11 cellular contexts compared by ENCODE assay signal in genomic region chr1:8382051-8382505, GRCh38.
A peak's percentile ranks its signal among the peaks of the same experiment; 100 is the strongest.
DNase-seq lines count a peak whose midpoint lies in the region; ATAC-seq and TF ChIP-seq lines count a peak whose summit lies in the region.
"Had no signal": no experiment of that assay in that cellular context is flagged by ENCODE, and none has a peak within 500 bp of the region (broad histone marks: within the 10 kb centered on the region; RNA-seq: fewer than 3 reads in every experiment).

No MANE protein-coding gene starts in this region.

- H4K20me1 ChIP-seq in hepatocyte (ENCODE audit: insufficient read depth, poor library complexity, severe bottlenecking), result peaks cover 91% of the 10 kb centered on the region

- H3K27ac ChIP-seq in hepatocyte, result peak overlapping the region; percentile 8
- H3K27ac ChIP-seq: SJCRH30 had no signal

- no peak overlapping the region for H3K4me2 ChIP-seq in hepatocyte

- H3K4me3 ChIP-seq in H7 (ENCODE audit: insufficient read depth, low read depth, low read length), result no peak overlapping the region
- peak overlapping the region; percentile 25 for H3K4me3 ChIP-seq in adipocyte (ENCODE audit: low read length)
- H3K4me3 ChIP-seq in hepatocyte, result no peak overlapping the region
- H3K4me3 ChIP-seq: SJCRH30 had no signal

- H3K79me2 ChIP-seq in hepatocyte, result peaks cover 96% of the 10 kb centered on the region

- no peak overlapping the region for H3K4me3 Mint-ChIP-seq in stimulated activated effector memory CD8-positive, alpha-beta T cell treated with anti-CD3 and anti-CD28 coated beads, Interleukin-12 subunit alpha, Interleukin-12 subunit beta, amount 100 ng/mL, for 72 hours

- DNase-seq in H7 (peak; percentile 62), adipocyte (ENCODE audit: low read depth) (no peak), hepatocyte (ENCODE audit: low spot score) (no peak), renal cortical epithelial cell (ENCODE audit: low read depth) (peak; percentile 92), mucosa of gallbladder (ENCODE audit: low spot score) (no peak)
- DNase-seq in activated CD4-positive, CD25-positive, alpha-beta regulatory T cell (lab: John Stamatoyannopoulos, UW), result no peak
- no peak for DNase-seq in stimulated activated effector memory CD8-positive, alpha-beta T cell treated with anti-CD3 and anti-CD28 coated beads, Interleukin-12 subunit alpha, Interleukin-12 subunit beta, amount 100 ng/mL, for 72 hours (ENCODE audit: low spot score in 2 of 2)
- DNase-seq: activated effector memory CD4-positive, alpha-beta T cell treated with anti-CD3 and anti-CD28 coated beads, Interleukin-2, amount 50 U/mL, for 16 hours; SJCRH30; stimulated activated CD4-positive, alpha-beta T cell treated with anti-CD3 and anti-CD28 coated beads, Interleukin-15, amount 100 ng/mL, for 24 hours had no signal

- no peak overlapping the region for H3K27ac Mint-ChIP-seq in stimulated activated effector memory CD8-positive, alpha-beta T cell treated with anti-CD3 and anti-CD28 coated beads, Interleukin-12 subunit alpha, Interleukin-12 subunit beta, amount 100 ng/mL, for 72 hours

- peaks cover 13% of the 10 kb centered on the region for H3K36me3 Mint-ChIP-seq in stimulated activated effector memory CD8-positive, alpha-beta T cell treated with anti-CD3 and anti-CD28 coated beads, Interleukin-12 subunit alpha, Interleukin-12 subunit beta, amount 100 ng/mL, for 72 hours

- peak overlapping the region; percentile 35 for H3K9ac ChIP-seq in adipocyte (ENCODE audit: low read length)

- H3K9me3 Mint-ChIP-seq in stimulated activated effector memory CD8-positive, alpha-beta T cell treated with anti-CD3 and anti-CD28 coated beads, Interleukin-12 subunit alpha, Interleukin-12 subunit beta, amount 100 ng/mL, for 72 hours, result no peaks in the 10 kb centered on the region

- no peaks in the 10 kb centered on the region for H3K27me3 ChIP-seq in H7 (ENCODE audit: control insufficient read depth, insufficient read depth, low read length)
- no peaks in the 10 kb centered on the region for H3K27me3 ChIP-seq in adipocyte (replicated peaks; ENCODE audit: control insufficient read depth, insufficient read depth, low read length)
- H3K27me3 ChIP-seq in hepatocyte, result no peaks in the 10 kb centered on the region
- H3K27me3 ChIP-seq: SJCRH30 had no signal

- H3K4me1 Mint-ChIP-seq in stimulated activated effector memory CD8-positive, alpha-beta T cell treated with anti-CD3 and anti-CD28 coated beads, Interleukin-12 subunit alpha, Interleukin-12 subunit beta, amount 100 ng/mL, for 72 hours, result peaks cover 68% of the 10 kb centered on the region

- H3K9me2 ChIP-seq in hepatocyte (replicated peaks; ENCODE audit: insufficient read depth), result no peaks in the 10 kb centered on the region

- no peak overlapping the region for H2AFZ ChIP-seq in hepatocyte

- no peak for ATAC-seq in GM18867 (IDR thresholded peaks at IDR 0.05; ENCODE audit: unreplicated experiment)
- ATAC-seq in stimulated activated effector memory CD8-positive, alpha-beta T cell treated with anti-CD3 and anti-CD28 coated beads, Interleukin-12 subunit alpha, Interleukin-12 subunit beta, amount 100 ng/mL, for 72 hours, result no peak

- H3K36me3 ChIP-seq in H7 (replicated peaks; ENCODE audit: control insufficient read depth, insufficient read depth, low read length) (no peaks in the 10 kb centered on the region; the same call in 1 of the 2 replicates), adipocyte (ENCODE audit: control insufficient read depth, insufficient read depth, low read length, severe bottlenecking) (peaks cover 60% of the 10 kb centered on the region), hepatocyte (replicated peaks; ENCODE audit: insufficient read depth, low read depth) (no peaks in the 10 kb centered on the region)

- TF ChIP-seq CTCF in hepatocyte (IDR thresholded peaks at IDR 0.05; ENCODE audit: poor library complexity), result no peak

- WGBS in hepatocyte (ENCODE audit: low lambda C conversion rate, missing lambda C conversion rate), result 91% methylated on average over 9 of the region's 9 CpGs

- H3K4me1 ChIP-seq in adipocyte (ENCODE audit: control insufficient read depth, insufficient read depth, low read length) (peaks cover 75% of the 10 kb centered on the region), hepatocyte (ENCODE audit: insufficient read depth) (peaks cover 22% of the 10 kb centered on the region)

- H3K9me3 ChIP-seq in adipocyte (ENCODE audit: control insufficient read depth, low read length) (no peaks in the 10 kb centered on the region), hepatocyte (ENCODE audit: low read depth) (no peaks in the 10 kb centered on the region)
- H3K9me3 ChIP-seq: SJCRH30 had no signal

Comparison
In these comparisons a context has a peak if more than half of its experiments do, and no peak if none do; other contexts are left out.
1. DNase-seq: peak in H7 (single experiment) and renal cortical epithelial cell (single experiment); none in adipocyte (single experiment), hepatocyte (single experiment), mucosa of gallbladder (single experiment), activated CD4-positive, CD25-positive, alpha-beta regulatory T cell (0 of 4) and stimulated activated effector memory CD8-positive, alpha-beta T cell treated with anti-CD3 and anti-CD28 coated beads, Interleukin-12 subunit alpha, Interleukin-12 subunit beta, amount 100 ng/mL, for 72 hours (0 of 2).